1 cellular context compared by ENCODE assay signal in genomic region chr9:35193762-35194161, GRCh38.
A peak's percentile ranks its signal among the peaks of the same experiment; 100 is the strongest.
TF ChIP-seq lines count a peak whose summit lies in the region.

No MANE protein-coding gene starts in this region.

TF ChIP-seq in HepG2, 621 proteins besides CTCF, POLR2A, EP300 and RAD21 (continued from another document):
- TF ChIP-seq HOXA3 (CRISPR knock-in tag; IDR thresholded peaks at IDR 0.05) (peak; percentile 29; the same call in 1 of the 2 replicates), SRSF9 (IDR thresholded peaks at IDR 0.05; ENCODE audit: borderline replicate concordance, insufficient read depth, low read depth, low read length, poor library complexity, severe bottlenecking) (no peak), MYC (CRISPR knock-in tag; IDR thresholded peaks at IDR 0.05; ENCODE audit: borderline replicate concordance) (peak; percentile 99), ZBTB4 (CRISPR knock-in tag; IDR thresholded peaks at IDR 0.05; ENCODE audit: borderline replicate concordance) (peak; percentile 64; the same call in 1 of the 2 replicates), RAD51 (IDR thresholded peaks at IDR 0.05; ENCODE audit: borderline replicate concordance) (no peak)
